12 cellular contexts compared by ENCODE assay signal in the genomic region with DNA sequence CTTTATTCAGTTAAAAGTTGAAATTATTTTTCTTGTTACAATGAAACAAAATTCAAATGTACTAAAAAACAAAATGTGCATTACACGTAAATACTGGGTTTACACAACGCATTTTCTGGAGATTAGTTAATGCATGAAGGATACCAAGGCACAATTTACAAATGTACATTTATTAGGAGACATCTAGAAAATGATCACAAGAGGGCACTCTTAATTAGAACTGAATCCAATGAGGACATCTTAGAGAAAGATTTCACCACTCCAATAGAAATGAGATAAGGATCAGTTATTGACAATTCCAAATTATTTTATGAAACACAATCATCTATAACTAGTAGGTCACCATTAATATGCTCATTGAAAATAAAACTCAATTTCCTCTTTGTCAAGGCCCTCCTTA. TPM values are rescaled to one million over a fixed set of nuclear protein-coding genes. Genes with fewer than 3 reads are reported as not detected.
DNase-seq lines count a peak whose midpoint lies in the region; ATAC-seq and TF ChIP-seq lines count a peak whose summit lies in the region.
"Had no signal": no experiment of that assay in that cellular context is flagged by ENCODE, and none has a peak within 500 bp of the region (broad histone marks: within the 10 kb centered on the region; RNA-seq: fewer than 3 reads in every experiment).

No MANE protein-coding gene starts in this region.

- no peak overlapping the region for H2BK5ac ChIP-seq in mesenchymal stem cell (ENCODE audit: low read depth, low read length, poor library complexity, severe bottlenecking)

- no peak overlapping the region for H3K4ac ChIP-seq in mesenchymal stem cell (ENCODE audit: low read depth in 1 of 2, low read length in 2 of 2)

- ATAC-seq in stimulated activated memory B cell treated with anti-CD40 and anti-IgM and Interleukin-4, amounts not matched to agents 10 μg/mL and 1 μg/mL and 100 μg/mL, for 72 hours = no peak
- ATAC-seq in HG02938 (IDR thresholded peaks at IDR 0.05; ENCODE audit: unreplicated experiment) = no peak
- ATAC-seq: activated T-cell treated with anti-CD3 and anti-CD28 coated beads, Interleukin-2, amount 50 U/mL, for 4 hours; WTC11 had no signal

- no peak overlapping the region for H2AK5ac ChIP-seq in mesenchymal stem cell (ENCODE audit: low read length, severe bottlenecking)

- no peak overlapping the region for H3K27ac Mint-ChIP-seq in stimulated activated memory B cell treated with anti-CD40 and anti-IgM and Interleukin-4, amounts not matched to agents 10 μg/mL and 1 μg/mL and 100 μg/mL, for 72 hours
- H3K27ac Mint-ChIP-seq: WTC11 had no signal

- no peaks in the 10 kb centered on the region for H3K79me1 ChIP-seq in mesenchymal stem cell (replicated peaks; ENCODE audit: low read length, poor library complexity, severe bottlenecking)

- H3K36me3 ChIP-seq in Loucy (ENCODE audit: insufficient read depth, low read length) = no peaks in the 10 kb centered on the region
- H3K36me3 ChIP-seq in mesenchymal stem cell (ENCODE audit: control insufficient read depth in 1 of 2, insufficient read depth in 2 of 2, low read depth in 1 of 2, low read length in 2 of 2) = no peaks in the 10 kb centered on the region
- H3K36me3 ChIP-seq: tibial artery had no signal

- H3K9me2 ChIP-seq in Loucy (replicated peaks; ENCODE audit: low read depth, low read length) = no peaks in the 10 kb centered on the region

- no peaks in the 10 kb centered on the region for H4K20me1 ChIP-seq in Loucy (ENCODE audit: insufficient read depth, low read length, poor library complexity, severe bottlenecking)

- H3K9ac ChIP-seq in Loucy (ENCODE audit: low read depth, low read length, poor library complexity, severe bottlenecking) (no peak overlapping the region), mesenchymal stem cell (ENCODE audit: low read length) (no peak overlapping the region)

- DNase-seq in NCI-H1105 treated with DMSO at 0.1 percent for 48 hours (lab: John Stamatoyannopoulos, UW) (peak; percentile 41), NCI-H1105 (lab: John Stamatoyannopoulos, UW) (no peak), RWPE1 (ENCODE audit: low spot score) (peak; percentile 18), mesenchymal stem cell (peak; percentile 35)
- no peak for DNase-seq in activated effector memory CD4-positive, alpha-beta T cell treated with Interleukin-2 at 50 U/mL for 16 hours
- DNase-seq: activated T-cell treated with anti-CD3 and anti-CD28 coated beads, Interleukin-2, amount 50 U/mL, for 4 hours; EL; tibial artery had no signal

- no peak overlapping the region for H2BK12ac ChIP-seq in mesenchymal stem cell (ENCODE audit: low read length in 2 of 2)

- no peak overlapping the region for H2BK120ac ChIP-seq in mesenchymal stem cell (ENCODE audit: low read depth, low read length)

- no peaks in the 10 kb centered on the region for H3K36me3 Mint-ChIP-seq in stimulated activated memory B cell treated with anti-CD40 and anti-IgM and Interleukin-4, amounts not matched to agents 10 μg/mL and 1 μg/mL and 100 μg/mL, for 72 hours
- H3K36me3 Mint-ChIP-seq: WTC11 had no signal

- H3K4me3 ChIP-seq in Loucy (ENCODE audit: low read length, poor library complexity, severe bottlenecking) (no peak overlapping the region), mesenchymal stem cell (ENCODE audit: insufficient read depth in 1 of 2, low read depth in 1 of 2, low read length in 2 of 2) (no peak overlapping the region)
- H3K4me3 ChIP-seq: tibial artery had no signal

- no peaks in the 10 kb centered on the region for H3K4me1 Mint-ChIP-seq in stimulated activated memory B cell treated with anti-CD40 and anti-IgM and Interleukin-4, amounts not matched to agents 10 μg/mL and 1 μg/mL and 100 μg/mL, for 72 hours

- CTCF ChIA-PET in RWPE1 (lab: Yijun Ruan, JAX) = no interaction called here

- WGBS in mesenchymal stem cell = 100% methylated on average over 1 of the region's 2 CpGs

- H3K18ac ChIP-seq in mesenchymal stem cell (ENCODE audit: low read depth in 1 of 2, low read length in 2 of 2) = no peak overlapping the region

- H3K4me3 Mint-ChIP-seq in stimulated activated memory B cell treated with anti-CD40 and anti-IgM and Interleukin-4, amounts not matched to agents 10 μg/mL and 1 μg/mL and 100 μg/mL, for 72 hours = no peak overlapping the region
- H3K4me3 Mint-ChIP-seq: activated T-cell treated with anti-CD3 and anti-CD28 coated beads, Interleukin-2, amount 50 U/mL, for 4 hours; WTC11 had no signal

- H3F3A ChIP-seq in Loucy (ENCODE audit: low read depth) = no peaks in the 10 kb centered on the region

- H3K9me3 ChIP-seq in Loucy (ENCODE audit: insufficient read depth, low read depth, low read length) = no peaks in the 10 kb centered on the region
- H3K9me3 ChIP-seq in mesenchymal stem cell (ENCODE audit: control insufficient read depth, low read length) = no peaks in the 10 kb centered on the region
- H3K9me3 ChIP-seq: tibial artery had no signal

- no peak overlapping the region for H3K23ac ChIP-seq in mesenchymal stem cell (ENCODE audit: low read length in 2 of 2)

- H3K27me3 Mint-ChIP-seq in stimulated activated memory B cell treated with anti-CD40 and anti-IgM and Interleukin-4, amounts not matched to agents 10 μg/mL and 1 μg/mL and 100 μg/mL, for 72 hours = no peaks in the 10 kb centered on the region

- H3K27ac ChIP-seq in RWPE1 (no peak overlapping the region), mesenchymal stem cell (ENCODE audit: low read length, poor library complexity, severe bottlenecking) (no peak overlapping the region)
- H3K27ac ChIP-seq: tibial artery had no signal

- H3K4me2 ChIP-seq in Loucy (ENCODE audit: low read depth, low read length, poor library complexity, severe bottlenecking) (no peak overlapping the region), mesenchymal stem cell (ENCODE audit: low read length, poor library complexity, severe bottlenecking) (no peak overlapping the region)

- H3K4me1 ChIP-seq in Loucy (ENCODE audit: insufficient read depth, low read length, poor library complexity, severe bottlenecking) = no peaks in the 10 kb centered on the region
- no peaks in the 10 kb centered on the region for H3K4me1 ChIP-seq in mesenchymal stem cell (ENCODE audit: control insufficient read depth, insufficient read depth, low read depth, low read length)
- H3K4me1 ChIP-seq: tibial artery had no signal

- POLR2A ChIA-PET in RWPE1 (lab: Yijun Ruan, JAX; ENCODE audit: low non-redundant PET) = no interaction called here

- H3K27me3 ChIP-seq in Loucy (ENCODE audit: insufficient read depth, low read length, poor library complexity, severe bottlenecking) (no peaks in the 10 kb centered on the region), mesenchymal stem cell (ENCODE audit: control insufficient read depth in 1 of 2, insufficient read depth in 1 of 2, low read length in 2 of 2) (no peaks in the 10 kb centered on the region)
- H3K27me3 ChIP-seq: tibial artery had no signal

- H4K91ac ChIP-seq in mesenchymal stem cell (ENCODE audit: low read length) = no peak overlapping the region

- no peak overlapping the region for H3K14ac ChIP-seq in mesenchymal stem cell (ENCODE audit: low read length in 2 of 2)

- no peak overlapping the region for H2AFZ ChIP-seq in Loucy (ENCODE audit: low read length)
- H2AFZ ChIP-seq in mesenchymal stem cell (ENCODE audit: low read depth, low read length) = no peak overlapping the region

- H3K79me2 ChIP-seq in Loucy (ENCODE audit: insufficient read depth, low read length) = no peaks in the 10 kb centered on the region

- TF ChIP-seq CTCF in Loucy (conservative IDR thresholded peaks at IDR 0.05; ENCODE audit: low read length) (peak; percentile 22; the same call in 1 of the 2 replicates), RWPE1 (conservative IDR thresholded peaks at IDR 0.05; ENCODE audit: low read depth) (peak; percentile 64)

- H3K9me3 Mint-ChIP-seq in stimulated activated memory B cell treated with anti-CD40 and anti-IgM and Interleukin-4, amounts not matched to agents 10 μg/mL and 1 μg/mL and 100 μg/mL, for 72 hours = no peaks in the 10 kb centered on the region

- no peak overlapping the region for H4K8ac ChIP-seq in mesenchymal stem cell (ENCODE audit: low read length)

- H2BK15ac ChIP-seq in mesenchymal stem cell (ENCODE audit: low read depth, poor library complexity, severe bottlenecking) = no peak overlapping the region

RNA-seq across cellular contexts. Expression of a gene that starts 36.6 kb away (rescaled TPM):
- 0.01 TPM for polyA plus RNA-seq in mesenchymal stem cell (2013, experiment 1 of 2)
- not detected for polyA plus RNA-seq in mesenchymal stem cell (2013, experiment 2 of 2)

Comparison
In these comparisons a context has a peak if more than half of its experiments do, and no peak if none do; other contexts are left out.
1. DNase-seq: peak in NCI-H1105 treated with DMSO at 0.1 percent for 48 hours (single experiment), RWPE1 (single experiment) and mesenchymal stem cell (single experiment); none in NCI-H1105 (single experiment) and activated effector memory CD4-positive, alpha-beta T cell treated with Interleukin-2 at 50 U/mL for 16 hours (single experiment).